11 cellular contexts compared by ENCODE assay signal in the genomic region with DNA sequence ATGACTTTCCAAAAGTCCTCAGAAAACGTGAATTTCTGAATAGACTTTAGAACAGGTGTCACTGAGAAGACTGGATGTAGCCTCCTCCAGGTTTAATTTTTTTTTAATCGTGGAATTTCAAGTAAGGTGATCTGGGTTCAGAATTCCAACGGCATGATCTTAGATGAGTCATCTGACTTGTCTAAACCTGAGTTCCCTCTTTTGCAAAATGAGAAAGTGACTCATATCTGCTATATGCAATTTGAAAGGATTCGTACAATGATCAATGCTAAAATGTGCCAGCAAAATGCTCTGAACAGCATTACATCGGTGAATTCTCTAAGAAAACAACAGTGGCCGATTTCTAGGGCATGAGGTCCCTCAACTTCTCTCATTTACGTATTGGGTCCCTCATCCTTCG.
DNase-seq lines count a peak whose midpoint lies in the region; ATAC-seq and TF ChIP-seq lines count a peak whose summit lies in the region.
"Had no signal": no experiment of that assay in that cellular context is flagged by ENCODE, and none has a peak within 500 bp of the region (broad histone marks: within the 10 kb centered on the region; RNA-seq: fewer than 3 reads in every experiment).

No MANE protein-coding gene starts in this region.

- H3K4me1 Mint-ChIP-seq in chondrocyte (ENCODE audit: low read depth), result peaks cover 24% of the 10 kb centered on the region

- TF ChIP-seq RAD21 in HCT116 (IDR thresholded peaks at IDR 0.05; ENCODE audit: low read depth), result peak; percentile 21; the same call in 1 of the 2 replicates

- DNase-seq in HCT116 (ENCODE audit: low read depth, low spot score) (peak; percentile 62), RWPE1 (ENCODE audit: low spot score) (peak; percentile 85), fibroblast of villous mesenchyme (ENCODE audit: low read depth) (peak; percentile 41), spleen (no peak), NCI-H526 (lab: John Stamatoyannopoulos, UW) (no peak), chondrocyte (ENCODE audit: low spot score) (no peak), C1 segment of cervical spinal cord (lab: John Stamatoyannopoulos, UW) (no peak)
- no peak for DNase-seq in stimulated activated CD4-positive, alpha-beta T cell treated with anti-CD3 and anti-CD28 coated beads, Interleukin-2, amount 100 ng/mL, for 48 hours
- DNase-seq: naive thymus-derived CD8-positive, alpha-beta T cell had no signal

- H3K27me3 ChIP-seq in HCT116 (ENCODE audit: insufficient read depth, low read length), result no peaks in the 10 kb centered on the region
- peaks cover 0 to 14% (median 0%) of the 10 kb centered on the region in 7 donors for H3K27me3 ChIP-seq in spleen (replicated peaks in 1 of 7)

- no peaks in the 10 kb centered on the region for H3K36me3 Mint-ChIP-seq in chondrocyte (ENCODE audit: low read depth)
- H3K36me3 Mint-ChIP-seq: activated naive CD4-positive, alpha-beta T cell treated with anti-CD3 and anti-CD28 coated beads, Interleukin-2, amount 50 U/mL, for 72 hours; IgD-negative memory B cell had no signal

- H3K4me2 ChIP-seq in HCT116 (ENCODE audit: low read length), result peak overlapping the region; percentile 66

- RAD21 ChIA-PET in HCT116 (lab: Charles Lee; ENCODE audit: low non-redundant PET in 1 of 2, low total read pairs in 2 of 2, uncharacterized antibody in 2 of 2, unreplicated experiment in 2 of 2), result no interaction called here

- H3K9ac ChIP-seq in HCT116 (ENCODE audit: low read length), result no peak overlapping the region

- CTCF ChIA-PET in HCT116 (lab: Charles Lee) (no interaction called here), RWPE1 (lab: Yijun Ruan, JAX) (no interaction called here)

- H4K20me1 ChIP-seq in HCT116 (ENCODE audit: insufficient read depth), result no peaks in the 10 kb centered on the region

- intact Hi-C loops in HCT116 (cut with micrococcal nuclease), result no loop called here
- intact Hi-C loops in spleen (cut with DNase I; ENCODE audit: low total_unique reads), result no loop called here

- H3K79me2 ChIP-seq in HCT116 (ENCODE audit: insufficient read depth, low read length), result no peaks in the 10 kb centered on the region

- no peak overlapping the region for H3K4me3 Mint-ChIP-seq in chondrocyte (ENCODE audit: unreplicated experiment)
- H3K4me3 Mint-ChIP-seq: naive thymus-derived CD8-positive, alpha-beta T cell had no signal

- TF ChIP-seq POLR2A in HCT116 (IDR thresholded peaks at IDR 0.05; ENCODE audit: borderline replicate concordance, extremely low read depth, insufficient read depth, insufficient read length), result no peak
- TF ChIP-seq POLR2A in spleen (IDR thresholded peaks at IDR 0.05), result no peak

- WGBS in spleen, 5 donors, result 75 to 89% (median 80%) methylated on average over 8 of the region's 8 CpGs

- H3K27me3 Mint-ChIP-seq in chondrocyte (ENCODE audit: low read depth), result no peaks in the 10 kb centered on the region

- H3K4me3 ChIP-seq in HCT116 (replicated peaks in 1 of 2; ENCODE audit: low read depth in 1 of 2, low read length in 2 of 2) (peak overlapping the region in 1 of 2 experiments; percentile 33; a peak in 2 of 4 replicates), fibroblast of villous mesenchyme (ENCODE audit: low read depth, low read length) (no peak overlapping the region), spleen (no peak overlapping the region)

- H2AFZ ChIP-seq in HCT116 (ENCODE audit: low read depth, low read length, poor library complexity, severe bottlenecking), result peak overlapping the region; percentile 73

- no peaks in the 10 kb centered on the region for H3K9me2 ChIP-seq in HCT116 (ENCODE audit: insufficient read depth)

- POLR2A ChIA-PET in HCT116 (lab: Charles Lee) (no interaction called here), RWPE1 (lab: Yijun Ruan, JAX; ENCODE audit: low non-redundant PET) (no interaction called here)

- no peaks in the 10 kb centered on the region for H3K36me3 ChIP-seq in HCT116 (ENCODE audit: control insufficient read depth in 1 of 2, insufficient read depth in 2 of 2, low read length in 2 of 2)
- H3K36me3 ChIP-seq in spleen, result no peaks in the 10 kb centered on the region

- H3K9me3 ChIP-seq in HCT116 (ENCODE audit: control insufficient read depth in 1 of 2, insufficient read depth in 1 of 2, low read depth in 1 of 2, low read length in 2 of 2) (peaks cover 0 to 6% of the 10 kb centered on the region in 2 experiments; a peak in 1 of 4 replicates), spleen (no peaks in the 10 kb centered on the region)

- H3K27ac Mint-ChIP-seq in chondrocyte (ENCODE audit: unreplicated experiment), result no peak overlapping the region
- H3K27ac Mint-ChIP-seq: activated naive CD4-positive, alpha-beta T cell treated with anti-CD3 and anti-CD28 coated beads, Interleukin-2, amount 50 U/mL, for 72 hours; IgD-negative memory B cell; naive thymus-derived CD8-positive, alpha-beta T cell had no signal

- no peaks in the 10 kb centered on the region for H3K9me3 Mint-ChIP-seq in chondrocyte (ENCODE audit: low read depth)
- H3K9me3 Mint-ChIP-seq: activated naive CD4-positive, alpha-beta T cell treated with anti-CD3 and anti-CD28 coated beads, Interleukin-2, amount 50 U/mL, for 72 hours; naive thymus-derived CD8-positive, alpha-beta T cell had no signal

- peaks cover 17 to 38% of the 10 kb centered on the region in 2 experiments for H3K4me1 ChIP-seq in HCT116 (ENCODE audit: control insufficient read depth in 1 of 2, insufficient read depth in 2 of 2, low read length in 2 of 2)
- H3K4me1 ChIP-seq in spleen, result peaks cover 0 to 48% (median 13%) of the 10 kb centered on the region in 6 donors

- BruUV-seq in HCT116 (replicated peaks; lab: Mats Ljungman, UMichigan), result no TSS peak

- TF ChIP-seq CTCF in HCT116 (IDR thresholded peaks at IDR 0.05 in 2 of 3, conservative IDR thresholded peaks at IDR 0.05 in 1 of 3; ENCODE audit: borderline replicate concordance in 1 of 3, insufficient read depth in 1 of 3, low read depth in 2 of 3, low read length in 2 of 3), result no peak
- no peak for TF ChIP-seq CTCF in RWPE1 (conservative IDR thresholded peaks at IDR 0.05; ENCODE audit: low read depth)
- TF ChIP-seq CTCF in fibroblast of villous mesenchyme (IDR thresholded peaks at IDR 0.05; ENCODE audit: insufficient read depth, low read depth, low read length), result no peak
- no peak for TF ChIP-seq CTCF in spleen (IDR thresholded peaks at IDR 0.05 in 8 of 11, conservative IDR thresholded peaks at IDR 0.05 in 3 of 11)
- no peak for TF ChIP-seq CTCF in chondrocyte (IDR thresholded peaks at IDR 0.05)

- ATAC-seq in HCT116, result peak; percentile 34; the same call in 1 of the 2 replicates
- ATAC-seq: activated naive CD4-positive, alpha-beta T cell treated with anti-CD3 and anti-CD28 coated beads, Interleukin-2, amount 50 U/mL, for 72 hours; naive thymus-derived CD8-positive, alpha-beta T cell had no signal

- peak overlapping the region; percentile 57; the same call in 1 of the 2 replicates for H3K27ac ChIP-seq in HCT116 (ENCODE audit: low read depth, low read length)
- peak overlapping the region; percentile 99 for H3K27ac ChIP-seq in RWPE1
- peak overlapping the region in 6 of 8 donors; percentile 75 to 91 (median 86) for H3K27ac ChIP-seq in spleen

TF ChIP-seq in HCT116, 20 proteins besides CTCF, POLR2A, EP300 and RAD21:
- no peak for TF ChIP-seq YY1 (IDR thresholded peaks at IDR 0.05; ENCODE audit: extremely low read depth, insufficient replicate concordance, low read depth, low read length)
- TF ChIP-seq CBX3 (IDR thresholded peaks at IDR 0.05; ENCODE audit: low read depth), result peak; percentile 81
- no peak for TF ChIP-seq EZH2phosphoT487 (IDR thresholded peaks at IDR 0.05; ENCODE audit: borderline replicate concordance)
- peak; percentile 74 for TF ChIP-seq SRF (IDR thresholded peaks at IDR 0.05; ENCODE audit: low read depth)
- TF ChIP-seq ZFX (IDR thresholded peaks at IDR 0.05), result no peak
- peak; percentile 81 for TF ChIP-seq CEBPB (IDR thresholded peaks at IDR 0.05; ENCODE audit: low read depth)
- no peak for TF ChIP-seq TCF7L2 (IDR thresholded peaks at IDR 0.05; ENCODE audit: borderline replicate concordance, extremely low read depth, insufficient read depth, insufficient read length)
- TF ChIP-seq JUND (IDR thresholded peaks at IDR 0.05), result peak; percentile 92
- TF ChIP-seq FOSL1 (IDR thresholded peaks at IDR 0.05; ENCODE audit: low read depth), result peak; percentile 95
- 0 out of 2 replicates have a peak, but pooled peaks have one; percentile 26 for TF ChIP-seq SIN3A (IDR thresholded peaks at IDR 0.05; ENCODE audit: low read depth)
- peak; percentile 82 for TF ChIP-seq SP1 (IDR thresholded peaks at IDR 0.05; ENCODE audit: low read depth)

Comparison
In these comparisons a context has a peak if more than half of its experiments do, and no peak if none do; other contexts are left out.
1. DNase-seq: peak in HCT116 (single experiment), RWPE1 (single experiment) and fibroblast of villous mesenchyme (single experiment); none in spleen (single experiment), NCI-H526 (0 of 2), chondrocyte (single experiment), C1 segment of cervical spinal cord (0 of 14) and stimulated activated CD4-positive, alpha-beta T cell treated with anti-CD3 and anti-CD28 coated beads, Interleukin-2, amount 100 ng/mL, for 48 hours (0 of 2).
2. Peak in every context shown above with its lines, with median percentiles within 50 percentile points of each other: H3K27ac ChIP-seq.